In the genomic region with DNA sequence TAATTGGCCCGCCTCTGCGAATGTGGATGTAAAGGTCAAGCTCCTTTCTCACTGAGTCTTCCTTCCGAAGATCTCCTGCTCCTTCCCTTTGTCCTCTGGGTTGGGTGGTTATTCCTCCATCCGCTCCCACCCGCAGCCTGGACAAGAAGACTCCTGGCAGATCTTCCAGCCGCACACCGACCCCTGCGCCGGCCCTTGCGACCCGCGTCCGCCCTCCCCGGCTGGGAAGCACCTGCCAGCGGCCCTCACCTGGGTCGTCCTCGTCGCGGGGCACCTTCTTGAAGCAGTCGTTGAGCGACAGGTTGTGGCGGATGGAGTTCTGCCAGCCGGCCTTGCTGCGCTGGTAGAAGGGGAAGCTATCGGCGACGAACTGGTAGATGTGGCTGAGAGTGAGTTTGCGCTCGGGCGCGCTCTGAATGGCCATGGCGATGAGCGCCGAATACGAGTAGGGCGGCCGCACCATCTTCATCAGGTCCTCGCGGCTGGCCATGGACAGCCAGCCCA, we compare ENCODE assay signal across 9 cellular contexts. TPM values are rescaled to one million over a fixed set of nuclear protein-coding genes. Genes with fewer than 3 reads are reported as not detected.
DNase-seq lines count a peak whose midpoint lies in the region; ATAC-seq, FAIRE-seq and TF ChIP-seq lines count a peak whose summit lies in the region.
"Had no signal": no experiment of that assay in that cellular context is flagged by ENCODE, and none has a peak within 500 bp of the region (broad histone marks: within the 10 kb centered on the region; RNA-seq: fewer than 3 reads in every experiment).

No MANE protein-coding gene starts in this region.

- DNase-seq in A549 (ENCODE audit: low read depth in 1 of 2, low spot score in 1 of 2) = peak in 1 of 2 experiments; percentile 23
- peak; percentile 60 for DNase-seq in GM23338 (ENCODE audit: low spot score)
- DNase-seq in activated CD8-positive, alpha-beta memory T cell treated with anti-CD3 and anti-CD28 coated beads, Interleukin-2, amount 10 ng/mL, durations not matched to agents 7 days and 5 days = no peak
- no peak for DNase-seq in iPS-NIHi11 (ENCODE audit: low spot score)
- DNase-seq in D721Med (ENCODE audit: insufficient read length, low spot score) = no peak
- no peak for DNase-seq in GM19239 (ENCODE audit: insufficient read length, low spot score)
- no peak for DNase-seq in GM12892 (ENCODE audit: insufficient read length)
- DNase-seq: GDM1 had no signal

- no peak for TF ChIP-seq RAD21 in A549 (conservative IDR thresholded peaks at IDR 0.05 in 1 of 2, IDR thresholded peaks at IDR 0.05 in 1 of 2)

- H3K9me3 ChIP-seq in A549 (no peaks in the 10 kb centered on the region), iPS-20b (ENCODE audit: insufficient read depth, low read depth, low read length) (no peaks in the 10 kb centered on the region)

- TF ChIP-seq CTCF in A549 (IDR thresholded peaks at IDR 0.05) (no peak), GM23338 (conservative IDR thresholded peaks at IDR 0.05; ENCODE audit: low read depth in 2 of 2) (no peak), D721Med (IDR thresholded peaks at IDR 0.05; ENCODE audit: insufficient read depth, missing control alignments) (no peak)

- H3K27me3 ChIP-seq in GM23338 (ENCODE audit: insufficient read depth) = peaks cover 40% of the 10 kb centered on the region
- H3K27me3 ChIP-seq in iPS-20b (ENCODE audit: insufficient read depth, low read length) = peaks cover 34% of the 10 kb centered on the region

- peak overlapping the region; percentile 58 for H3K4me3 ChIP-seq in A549
- H3K4me3 ChIP-seq in GM23338 = peak overlapping the region; percentile 92
- H3K4me3 ChIP-seq in iPS-20b (ENCODE audit: low read length) = peak overlapping the region; percentile 79

- H3K4me2 ChIP-seq in A549 (peak overlapping the region; percentile 99), GM23338 (peak overlapping the region; percentile 95)

- peak overlapping the region; percentile 73 for H3K4me3 Mint-ChIP-seq in GM23338
- peak overlapping the region; percentile 36 for H3K4me3 Mint-ChIP-seq in activated CD8-positive, alpha-beta memory T cell treated with anti-CD3 and anti-CD28 coated beads, Interleukin-2, amount 10 ng/mL, durations not matched to agents 7 days and 5 days

- H3K36me3 ChIP-seq in GM23338 (ENCODE audit: insufficient read depth) (no peaks in the 10 kb centered on the region), iPS-20b (ENCODE audit: insufficient read depth, low read depth, low read length) (peaks cover 28% of the 10 kb centered on the region)

- no peaks in the 10 kb centered on the region for H3K9me2 ChIP-seq in GM23338 (ENCODE audit: insufficient read depth)

- no peaks in the 10 kb centered on the region; the same call in 2 of the 3 replicates for H3K9me3 Mint-ChIP-seq in GM23338
- H3K9me3 Mint-ChIP-seq in activated CD8-positive, alpha-beta memory T cell treated with anti-CD3 and anti-CD28 coated beads, Interleukin-2, amount 10 ng/mL, durations not matched to agents 7 days and 5 days (ENCODE audit: low read depth) = no peaks in the 10 kb centered on the region

- H3K79me2 ChIP-seq in GM23338 (replicated peaks; ENCODE audit: insufficient read depth) = peaks cover 28% of the 10 kb centered on the region

- peaks cover 20% of the 10 kb centered on the region for H3K4me1 Mint-ChIP-seq in GM23338
- H3K4me1 Mint-ChIP-seq in activated CD8-positive, alpha-beta memory T cell treated with anti-CD3 and anti-CD28 coated beads, Interleukin-2, amount 10 ng/mL, durations not matched to agents 7 days and 5 days = peaks cover 12% of the 10 kb centered on the region

- CTCF ChIA-PET in A549 (lab: Yijun Ruan, JAX) = interaction anchor here (0.5 kb wide), 1 partner anchor 126 kb away, joined by 3 read pairs; no protein-coding TSS in a partner anchor
- CTCF ChIA-PET in activated CD8-positive, alpha-beta memory T cell treated with anti-CD3 and anti-CD28 coated beads, Interleukin-2, amount 10 ng/mL, durations not matched to agents 7 days and 5 days (lab: Charles Lee) = no interaction called here

- peak overlapping the region; percentile 57 for H3K9ac ChIP-seq in iPS-20b (ENCODE audit: low read depth, low read length)

- H3F3A ChIP-seq in GM23338 (replicated peaks; ENCODE audit: low read depth) = no peaks in the 10 kb centered on the region; the same call in 1 of the 2 replicates

- no peak for FAIRE-seq in A549 (lab: Jason Lieb, UNC)
- no peak for FAIRE-seq in D721Med (lab: Jason Lieb, UNC)
- FAIRE-seq in GM19239 (lab: Jason Lieb, UNC) = no peak
- FAIRE-seq in GM12892 (lab: Jason Lieb, UNC) = no peak

- POLR2A ChIA-PET in A549 (lab: Yijun Ruan, JAX) = no interaction called here

- H3K36me3 Mint-ChIP-seq in GM23338 (ENCODE audit: low read depth) = peaks cover 23% of the 10 kb centered on the region
- no peaks in the 10 kb centered on the region for H3K36me3 Mint-ChIP-seq in activated CD8-positive, alpha-beta memory T cell treated with anti-CD3 and anti-CD28 coated beads, Interleukin-2, amount 10 ng/mL, durations not matched to agents 7 days and 5 days

- ATAC-seq in A549 (peak; percentile 54 to 56), GM23338 (peak; percentile 18)
- ATAC-seq in activated CD8-positive, alpha-beta memory T cell treated with anti-CD3 and anti-CD28 coated beads, Interleukin-2, amount 10 ng/mL, durations not matched to agents 7 days and 5 days = peak; percentile 34

- H3K27ac ChIP-seq in A549 = no peak overlapping the region; a peak in 1 of 6 replicates
- no peak overlapping the region for H3K27ac ChIP-seq in GM23338 (ENCODE audit: low read depth)
- H3K27ac ChIP-seq in iPS-20b (ENCODE audit: low read length) = no peak overlapping the region

- H3K27ac Mint-ChIP-seq in GM23338 = no peak overlapping the region
- no peak overlapping the region for H3K27ac Mint-ChIP-seq in activated CD8-positive, alpha-beta memory T cell treated with anti-CD3 and anti-CD28 coated beads, Interleukin-2, amount 10 ng/mL, durations not matched to agents 7 days and 5 days

- peaks cover 11% of the 10 kb centered on the region; the same call in 2 of the 3 replicates for H3K4me1 ChIP-seq in A549
- peaks cover 18% of the 10 kb centered on the region for H3K4me1 ChIP-seq in GM23338 (ENCODE audit: insufficient read depth)
- H3K4me1 ChIP-seq in iPS-20b (ENCODE audit: insufficient read depth, low read length) = no peaks in the 10 kb centered on the region; the same call in 1 of the 2 replicates

- TF ChIP-seq POLR2A in A549 (IDR thresholded peaks at IDR 0.05; ENCODE audit: low read length) (no peak), GM12892 (IDR thresholded peaks at IDR 0.05; ENCODE audit: low read depth, low read length) (no peak)

- peaks cover 30% of the 10 kb centered on the region for H3K27me3 Mint-ChIP-seq in GM23338 (ENCODE audit: insufficient read depth, low read depth, poor library complexity)
- H3K27me3 Mint-ChIP-seq in activated CD8-positive, alpha-beta memory T cell treated with anti-CD3 and anti-CD28 coated beads, Interleukin-2, amount 10 ng/mL, durations not matched to agents 7 days and 5 days = peaks cover 63% of the 10 kb centered on the region

- H2AFZ ChIP-seq in GM23338 = peak overlapping the region; percentile 97

- 26% methylated on average over 30 of the region's 39 CpGs for WGBS in A549 (ENCODE audit: missing lambda C conversion rate)

- H4K20me1 ChIP-seq in GM23338 (replicated peaks; ENCODE audit: insufficient read depth) = peaks cover 15% of the 10 kb centered on the region; the same call in 1 of the 2 replicates

- TF ChIP-seq EP300 in A549 (IDR thresholded peaks at IDR 0.05) = no peak

TF ChIP-seq in A549, 52 proteins besides CTCF, POLR2A, EP300 and RAD21 (continues in another document):
- TF ChIP-seq RNF2 (IDR thresholded peaks at IDR 0.05; ENCODE audit: borderline replicate concordance, low read depth) = 0 out of 2 replicates have a peak, but pooled peaks have one; percentile 28
- TF ChIP-seq, protein P1, sequence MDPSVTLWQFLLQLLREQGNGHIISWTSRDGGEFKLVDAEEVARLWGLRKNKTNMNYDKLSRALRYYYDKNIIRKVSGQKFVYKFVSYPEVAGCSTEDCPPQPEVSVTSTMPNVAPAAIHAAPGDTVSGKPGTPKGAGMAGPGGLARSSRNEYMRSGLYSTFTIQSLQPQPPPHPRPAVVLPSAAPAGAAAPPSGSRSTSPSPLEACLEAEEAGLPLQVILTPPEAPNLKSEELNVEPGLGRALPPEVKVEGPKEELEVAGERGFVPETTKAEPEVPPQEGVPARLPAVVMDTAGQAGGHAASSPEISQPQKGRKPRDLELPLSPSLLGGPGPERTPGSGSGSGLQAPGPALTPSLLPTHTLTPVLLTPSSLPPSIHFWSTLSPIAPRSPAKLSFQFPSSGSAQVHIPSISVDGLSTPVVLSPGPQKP (IDR thresholded peaks at IDR 0.05; ENCODE audit: low read depth, low read length) = no peak
- no peak for TF ChIP-seq POLR2AphosphoS2 (conservative IDR thresholded peaks at IDR 0.05; ENCODE audit: low read length)

TF ChIP-seq in GM23338, 12 proteins besides CTCF, POLR2A, EP300 and RAD21 (continues in another document):
- no peak for TF ChIP-seq CREB1 (CRISPR knock-in tag; IDR thresholded peaks at IDR 0.05; ENCODE audit: low read depth)
- no peak for TF ChIP-seq EZH2phosphoT487 (IDR thresholded peaks at IDR 0.05; ENCODE audit: unreplicated experiment)
- peak; percentile 49 for TF ChIP-seq EZH2 (IDR thresholded peaks at IDR 0.05; ENCODE audit: low read depth, unreplicated experiment)

RNA-seq across cellular contexts. Expression of gene FOXI3, which starts 0.8 kb away (rescaled TPM):
- 0.03 TPM in 1 of 2 replicates, not detected in the other for polyA plus RNA-seq in A549 (2011; rRNA removed)
- polyA plus RNA-seq in A549 (2012; cell fraction: cytosol; rRNA removed) = not detected in 2 replicates
- not detected in 2 replicates for polyA plus RNA-seq in A549 (2012; cell fraction: nucleus; rRNA removed)
- polyA plus RNA-seq in A549 (2017; fragmentation: RNase III; extraction: RNeasy Plus Mini Kit Qiagen cat#74134 plus additional on column Dnase treatment) = not detected in 3 replicates
- not detected in 2 replicates for polyA minus RNA-seq in A549 (2011; rRNA and poly(A)+ RNA removed)
- 11.8 and 13.3 TPM in 2 replicates for total RNA-seq in GM23338 (2014; rRNA removed; shearing (Covaris generic))
- polyA plus RNA-seq in GM23338 (2016; fragmentation: Nextera tagmentation; extraction: Ambion mirVana) = 0.71 and 1.1 TPM in 2 replicates
- total RNA-seq in activated CD8-positive, alpha-beta memory T cell treated with anti-CD3 and anti-CD28 coated beads, Interleukin-2, amount 10 ng/mL, durations not matched to agents 7 days and 5 days = not detected
- polyA plus RNA-seq in GM12892 (2012; ENCODE audit: missing spikeins) = not detected

Comparison
In these comparisons a context has a peak if more than half of its experiments do, and no peak if none do; other contexts are left out.
1. RNA of gene FOXI3, which starts 0.8 kb away (total RNA-seq): 11.8 to 13.3 TPM in GM23338; not detected in activated CD8-positive, alpha-beta memory T cell treated with anti-CD3 and anti-CD28 coated beads, Interleukin-2, amount 10 ng/mL, durations not matched to agents 7 days and 5 days; every median in the first group is over 10 times any median in the second.
2. Peak in every context shown above with its lines, with median percentiles within 50 percentile points of each other: ATAC-seq and H3K4me3 ChIP-seq.